ENCODE assay signal across 16 cellular contexts in the genomic region with DNA sequence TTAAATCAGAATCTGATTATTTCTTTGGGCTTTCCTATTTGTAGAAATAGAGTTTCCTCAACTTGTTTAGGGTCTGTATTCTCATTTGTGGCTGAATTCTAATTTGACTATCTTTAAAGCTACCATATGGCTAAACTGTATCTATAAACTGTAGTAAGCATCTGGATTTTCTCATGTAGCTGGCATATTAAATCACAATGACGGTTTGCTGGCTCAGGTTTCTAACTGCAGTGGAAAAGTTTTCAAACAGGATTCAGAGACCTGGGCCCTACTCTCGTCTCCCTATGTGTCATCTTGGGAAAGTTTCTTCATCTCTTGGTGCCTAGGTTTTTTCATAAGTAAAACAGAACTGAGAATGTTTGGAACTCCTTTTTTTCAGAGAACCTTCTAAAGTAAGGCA.
DNase-seq lines count a peak whose midpoint lies in the region; ATAC-seq, FAIRE-seq and TF ChIP-seq lines count a peak whose summit lies in the region.
"Had no signal": no experiment of that assay in that cellular context is flagged by ENCODE, and none has a peak within 500 bp of the region (broad histone marks: within the 10 kb centered on the region; RNA-seq: fewer than 3 reads in every experiment).

No MANE protein-coding gene starts in this region.

- H3K27ac ChIP-seq in astrocyte (ENCODE audit: low read depth, low read length) (no peak overlapping the region), iPS-18a (ENCODE audit: low read length) (peak overlapping the region; percentile 10), uterus (peak overlapping the region; percentile 64 to 66)
- H3K27ac ChIP-seq: VCaP had no signal

- no peaks in the 10 kb centered on the region for H3K27me3 Mint-ChIP-seq in astrocyte (ENCODE audit: low read depth, unreplicated experiment)
- no peaks in the 10 kb centered on the region for H3K27me3 Mint-ChIP-seq in activated T-helper 17 cell treated with anti-CD3 and anti-CD28 coated beads, Interleukin-2, amount 50 U/mL, for 72 hours
- H3K27me3 Mint-ChIP-seq: effector memory CD8-positive, alpha-beta T cell had no signal

- H3K4me2 ChIP-seq in astrocyte (ENCODE audit: low read length), result no peak overlapping the region

- no peak overlapping the region for H3K27ac Mint-ChIP-seq in astrocyte (ENCODE audit: unreplicated experiment)
- no peak overlapping the region for H3K27ac Mint-ChIP-seq in activated T-helper 17 cell treated with anti-CD3 and anti-CD28 coated beads, Interleukin-2, amount 50 U/mL, for 72 hours
- H3K27ac Mint-ChIP-seq: effector memory CD8-positive, alpha-beta T cell had no signal

- intact Hi-C loops in uterus (cut with DNase I; ENCODE audit: low total_unique reads), result no loop called here

- no peaks in the 10 kb centered on the region for H3K27me3 ChIP-seq in astrocyte (ENCODE audit: insufficient read depth, low read length)
- no peaks in the 10 kb centered on the region for H3K27me3 ChIP-seq in iPS-18a (ENCODE audit: control insufficient read depth, insufficient read depth, low read length)
- H3K27me3 ChIP-seq in uterus, result no peaks in the 10 kb centered on the region

- ATAC-seq in activated T-helper 17 cell treated with anti-CD3 and anti-CD28 coated beads, Interleukin-2, amount 50 U/mL, for 72 hours (replicated peaks), result no peak
- ATAC-seq: effector memory CD8-positive, alpha-beta T cell; GM12878 had no signal

- H3K4me3 ChIP-seq in astrocyte (ENCODE audit: insufficient read depth, low read depth, low read length) (no peak overlapping the region), iPS-18a (ENCODE audit: low read length) (no peak overlapping the region), uterus (no peak overlapping the region)
- H3K4me3 ChIP-seq: GM12878, HAP-1 had no signal

- no peaks in the 10 kb centered on the region for H4K20me1 ChIP-seq in astrocyte (ENCODE audit: insufficient read depth, low read length)

- H2AFZ ChIP-seq in astrocyte (ENCODE audit: low read depth, low read length), result no peak overlapping the region

- no peaks in the 10 kb centered on the region for H3K9me3 Mint-ChIP-seq in astrocyte (ENCODE audit: unreplicated experiment)
- H3K9me3 Mint-ChIP-seq in activated T-helper 17 cell treated with anti-CD3 and anti-CD28 coated beads, Interleukin-2, amount 50 U/mL, for 72 hours, result no peaks in the 10 kb centered on the region
- H3K9me3 Mint-ChIP-seq: effector memory CD8-positive, alpha-beta T cell had no signal

- no peak overlapping the region for H3K4me3 Mint-ChIP-seq in astrocyte (ENCODE audit: unreplicated experiment)
- H3K4me3 Mint-ChIP-seq in activated T-helper 17 cell treated with anti-CD3 and anti-CD28 coated beads, Interleukin-2, amount 50 U/mL, for 72 hours, result no peak overlapping the region
- H3K4me3 Mint-ChIP-seq: effector memory CD8-positive, alpha-beta T cell had no signal

- TF ChIP-seq POLR2A in uterus (IDR thresholded peaks at IDR 0.05), result no peak

- H3K36me3 Mint-ChIP-seq in astrocyte (ENCODE audit: low read depth, unreplicated experiment), result peaks cover under 1% of the 10 kb centered on the region
- peaks cover 22% of the 10 kb centered on the region for H3K36me3 Mint-ChIP-seq in activated T-helper 17 cell treated with anti-CD3 and anti-CD28 coated beads, Interleukin-2, amount 50 U/mL, for 72 hours (ENCODE audit: low read depth)

- FAIRE-seq in astrocyte (lab: Jason Lieb, UNC), result no peak
- FAIRE-seq: GM12878, GM19239 had no signal

- H3K9ac ChIP-seq in astrocyte (ENCODE audit: low read length) (no peak overlapping the region), iPS-18a (ENCODE audit: low read length) (no peak overlapping the region)

- TF ChIP-seq CTCF in astrocyte (IDR thresholded peaks at IDR 0.05; ENCODE audit: insufficient read depth, low read depth, low read length) (no peak), uterus (IDR thresholded peaks at IDR 0.05) (no peak)

- peaks cover 23% of the 10 kb centered on the region for H3K4me1 Mint-ChIP-seq in astrocyte (ENCODE audit: low read depth, unreplicated experiment)
- peaks cover under 1% of the 10 kb centered on the region for H3K4me1 Mint-ChIP-seq in activated T-helper 17 cell treated with anti-CD3 and anti-CD28 coated beads, Interleukin-2, amount 50 U/mL, for 72 hours

- peaks cover 7% of the 10 kb centered on the region for H3K36me3 ChIP-seq in astrocyte (ENCODE audit: insufficient read depth, low read length)
- no peaks in the 10 kb centered on the region for H3K36me3 ChIP-seq in iPS-18a (ENCODE audit: control insufficient read depth, low read depth, low read length)
- H3K36me3 ChIP-seq in uterus, result no peaks in the 10 kb centered on the region

- H3K9me3 ChIP-seq in astrocyte (ENCODE audit: insufficient read depth, low read depth, low read length) (no peaks in the 10 kb centered on the region), iPS-18a (ENCODE audit: control insufficient read depth, low read depth, low read length) (no peaks in the 10 kb centered on the region), uterus (no peaks in the 10 kb centered on the region)
- H3K9me3 ChIP-seq: HAP-1 had no signal

- DNase-seq in LHCN-M2 (ENCODE audit: low read depth), result peak; percentile 40
- peak; percentile 85 for DNase-seq in astrocyte (ENCODE audit: low read depth)
- DNase-seq in uterus, result peak; percentile 40 to 62
- DNase-seq in inferior parietal cortex (ENCODE audit: extremely low spot score), result no peak
- DNase-seq in NCI-H226, result no peak
- DNase-seq: activated CD8-positive, alpha-beta memory T cell treated with anti-CD3 and anti-CD28 coated beads, Interleukin-2, amount 50 U/mL, for 4 hours; DMS153; effector memory CD8-positive, alpha-beta T cell; NCI-H1105; substantia nigra had no signal

- H3K4me1 ChIP-seq in astrocyte (ENCODE audit: insufficient read depth, low read length) (peaks cover 12% of the 10 kb centered on the region), iPS-18a (ENCODE audit: control insufficient read depth, low read depth, low read length) (peaks cover 11% of the 10 kb centered on the region), uterus (peaks cover 0 to 12% of the 10 kb centered on the region in 2 donors)
- H3K4me1 ChIP-seq: HAP-1 had no signal

- no peaks in the 10 kb centered on the region for H3K79me2 ChIP-seq in astrocyte (ENCODE audit: insufficient read depth, low read length)

Comparison
In these comparisons a context has a peak if more than half of its experiments do, and no peak if none do; other contexts are left out.
1. DNase-seq: peak in LHCN-M2 (single experiment), astrocyte (single experiment) and uterus (2 of 2); none in inferior parietal cortex (single experiment) and NCI-H226 (single experiment).